In the genomic region with DNA sequence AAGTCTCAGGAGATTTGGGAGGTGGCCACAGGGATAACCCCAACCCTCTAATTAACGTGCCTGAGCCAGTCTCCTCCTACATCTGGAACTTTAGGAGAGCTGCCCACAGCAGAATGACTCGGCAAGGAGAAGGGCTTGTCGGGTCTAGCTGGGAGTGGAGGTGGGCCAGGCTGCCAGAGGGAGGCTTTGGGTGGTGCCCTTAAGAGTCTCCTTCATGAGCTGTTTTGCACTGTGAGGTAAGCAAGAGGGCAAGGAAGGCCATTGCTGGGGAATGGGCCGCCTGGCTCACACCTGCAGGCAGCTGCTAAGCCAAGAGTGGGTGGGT, we compare ENCODE assay signal across 11 cellular contexts. TPM values are rescaled to one million over a fixed set of nuclear protein-coding genes. Genes with fewer than 3 reads are reported as not detected.
A peak's percentile ranks its signal among the peaks of the same experiment; 100 is the strongest.
DNase-seq lines count a peak whose midpoint lies in the region; ATAC-seq and TF ChIP-seq lines count a peak whose summit lies in the region.
"Had no signal": no experiment of that assay in that cellular context is flagged by ENCODE, and none has a peak within 500 bp of the region (broad histone marks: within the 10 kb centered on the region; RNA-seq: fewer than 3 reads in every experiment).

No MANE protein-coding gene starts in this region.

- H3K27me3 Mint-ChIP-seq in T-helper 17 cell (peaks cover 7% of the 10 kb centered on the region), glutamatergic neuron (ENCODE audit: unreplicated experiment) (peaks cover 1% of the 10 kb centered on the region)

- no peaks in the 10 kb centered on the region for H3K9me3 ChIP-seq in T-helper 17 cell (ENCODE audit: control insufficient read depth, low read length, poor library complexity, severe bottlenecking)

- H3K4me3 Mint-ChIP-seq in T-helper 17 cell (no peak overlapping the region), glutamatergic neuron (ENCODE audit: unreplicated experiment) (no peak overlapping the region)

- H3K4me1 Mint-ChIP-seq in T-helper 17 cell (peaks cover 28% of the 10 kb centered on the region), glutamatergic neuron (ENCODE audit: low read depth, unreplicated experiment) (peaks cover 13% of the 10 kb centered on the region)

- peak; percentile 46 for DNase-seq in activated effector memory CD4-positive, alpha-beta T cell treated with anti-CD3 and anti-CD28 coated beads, Interleukin-2, amount 50 U/mL, for 16 hours
- DNase-seq in activated effector memory CD4-positive, alpha-beta T cell treated with Interleukin-2 at 50 U/mL for 16 hours, result no peak
- DNase-seq in T-helper 17 cell, result no peak
- peak; percentile 91 for DNase-seq in islet precursor cell
- peak; percentile 72 for DNase-seq in ureter (ENCODE audit: low spot score)
- DNase-seq in glutamatergic neuron, result no peak
- no peak for DNase-seq in iPS-NIHi7 (ENCODE audit: extremely low spot score)
- DNase-seq in DMS53 (lab: John Stamatoyannopoulos, UW), result no peak
- DNase-seq: ACHN; naive thymus-derived CD8-positive, alpha-beta T cell had no signal

- no peak for TF ChIP-seq CTCF in glutamatergic neuron (IDR thresholded peaks at IDR 0.05; ENCODE audit: partially characterized antibody, unreplicated experiment)

- no peak for ATAC-seq in T-helper 17 cell
- ATAC-seq: activated naive CD4-positive, alpha-beta T cell treated with anti-CD3 and anti-CD28 coated beads, Interleukin-2, amount 50 U/mL, for 72 hours; naive thymus-derived CD8-positive, alpha-beta T cell had no signal

- H3K27ac Mint-ChIP-seq in T-helper 17 cell (peak overlapping the region; percentile 32), glutamatergic neuron (ENCODE audit: unreplicated experiment) (no peak overlapping the region)
- H3K27ac Mint-ChIP-seq: activated naive CD4-positive, alpha-beta T cell treated with anti-CD3 and anti-CD28 coated beads, Interleukin-2, amount 50 U/mL, for 72 hours had no signal

- H3K36me3 Mint-ChIP-seq in T-helper 17 cell (ENCODE audit: low read depth) (peaks cover 2% of the 10 kb centered on the region), glutamatergic neuron (ENCODE audit: unreplicated experiment) (no peaks in the 10 kb centered on the region)
- H3K36me3 Mint-ChIP-seq: activated naive CD4-positive, alpha-beta T cell treated with anti-CD3 and anti-CD28 coated beads, Interleukin-2, amount 50 U/mL, for 72 hours; naive thymus-derived CD8-positive, alpha-beta T cell had no signal

- peaks cover 8% of the 10 kb centered on the region for H3K9me3 Mint-ChIP-seq in glutamatergic neuron (ENCODE audit: unreplicated experiment)
- H3K9me3 Mint-ChIP-seq: activated naive CD4-positive, alpha-beta T cell treated with anti-CD3 and anti-CD28 coated beads, Interleukin-2, amount 50 U/mL, for 72 hours; naive thymus-derived CD8-positive, alpha-beta T cell had no signal

RNA-seq across cellular contexts. Expression of gene TNK2, which starts 3.6 kb away (rescaled TPM):
- total RNA-seq in T-helper 17 cell (100 to 1,000 TPM; 123 to 125 TPM), ureter (97.6 TPM), glutamatergic neuron (ENCODE audit: unreplicated experiment) (46.2 TPM)

Comparison
In these comparisons a context has a peak if more than half of its experiments do, and no peak if none do; other contexts are left out.
1. DNase-seq: peak in activated effector memory CD4-positive, alpha-beta T cell treated with anti-CD3 and anti-CD28 coated beads, Interleukin-2, amount 50 U/mL, for 16 hours (single experiment), islet precursor cell (single experiment) and ureter (single experiment); none in activated effector memory CD4-positive, alpha-beta T cell treated with Interleukin-2 at 50 U/mL for 16 hours (single experiment), T-helper 17 cell (0 of 3), glutamatergic neuron (single experiment), iPS-NIHi7 (single experiment) and DMS53 (single experiment).